1 cellular context compared by ENCODE assay signal in genomic region chr18:58953627-58954026, GRCh38.
TF ChIP-seq lines count a peak whose summit lies in the region.

No MANE protein-coding gene starts in this region.

TF ChIP-seq in HepG2, 621 proteins besides CTCF, POLR2A, EP300 and RAD21 (continued from another document):
- TF ChIP-seq NFAT5 (CRISPR knock-in tag; IDR thresholded peaks at IDR 0.05), result no peak
- no peak for TF ChIP-seq WIZ (CRISPR knock-in tag; IDR thresholded peaks at IDR 0.05)
- TF ChIP-seq ZNF24 (IDR thresholded peaks at IDR 0.05), result no peak
- TF ChIP-seq ZIK1 (CRISPR knock-in tag; IDR thresholded peaks at IDR 0.05; ENCODE audit: borderline replicate concordance, low read depth), result no peak
- no peak for TF ChIP-seq IKZF4 (CRISPR knock-in tag; IDR thresholded peaks at IDR 0.05; ENCODE audit: borderline replicate concordance, low read depth, not compliant biosample characterization)
- TF ChIP-seq ZNF225 (CRISPR knock-in tag; IDR thresholded peaks at IDR 0.05), result no peak
- TF ChIP-seq ZNF619 (CRISPR knock-in tag; IDR thresholded peaks at IDR 0.05), result no peak
- TF ChIP-seq ZNF331 (CRISPR knock-in tag; IDR thresholded peaks at IDR 0.05), result no peak
